ENCODE assay signal across 8 cellular contexts in the genomic region with DNA sequence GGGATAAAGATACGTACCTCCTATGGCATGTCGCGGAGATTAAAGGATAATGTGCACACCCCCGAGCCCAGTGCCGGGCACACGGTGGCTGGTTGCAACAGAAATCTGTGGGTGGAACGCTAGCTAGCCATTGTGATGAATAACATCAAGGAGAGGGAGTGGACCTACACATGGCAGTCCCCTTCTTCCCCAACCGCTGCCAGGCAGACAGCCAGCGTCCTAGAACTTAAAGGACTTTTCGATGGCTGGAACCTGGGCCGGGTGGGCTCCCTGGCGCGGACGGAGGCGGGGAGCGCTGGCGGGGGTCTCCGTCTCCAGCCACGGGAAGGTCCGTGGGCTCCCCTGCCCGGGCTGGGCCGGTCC. TPM values are rescaled to one million over a fixed set of nuclear protein-coding genes. Genes with fewer than 3 reads are reported as not detected.
DNase-seq lines count a peak whose midpoint lies in the region; ATAC-seq and TF ChIP-seq lines count a peak whose summit lies in the region.

No MANE protein-coding gene starts in this region.

- no peak for TF ChIP-seq EP300 in Ishikawa (IDR thresholded peaks at IDR 0.05; ENCODE audit: borderline replicate concordance)

- no peaks in the 10 kb centered on the region for H3K9me3 Mint-ChIP-seq in Caco-2 (ENCODE audit: unreplicated experiment)

- DNase-seq in Caco-2 (peak in 1 of 2 experiments; percentile 9), coronary artery (ENCODE audit: low spot score) (no peak), OCI-M2 (lab: John Stamatoyannopoulos, UW; ENCODE audit: unreplicated experiment) (no peak)
- DNase-seq in activated CD4-positive, alpha-beta T cell treated with anti-CD3 and anti-CD28 coated beads for 4 hours, result no peak

- H3K27me3 ChIP-seq in Caco-2 (replicated peaks; ENCODE audit: control insufficient read depth, insufficient read depth, low read length), result no peaks in the 10 kb centered on the region
- peaks cover 27% of the 10 kb centered on the region in 2 donors for H3K27me3 ChIP-seq in mucosa of rectum (ENCODE audit: control insufficient read depth in 2 of 2, insufficient read depth in 2 of 2, low read length in 2 of 2)

- no peak for TF ChIP-seq RAD21 in Ishikawa (IDR thresholded peaks at IDR 0.05; ENCODE audit: low read depth)

- H3K4me3 ChIP-seq in Caco-2 (ENCODE audit: low read depth, low read length), result peak overlapping the region; percentile 69
- peak overlapping the region; percentile 78 for H3K4me3 ChIP-seq in coronary artery
- peak overlapping the region; percentile 64 to 74 for H3K4me3 ChIP-seq in mucosa of rectum (ENCODE audit: low read length in 2 of 2)

- H3K36me3 ChIP-seq in Caco-2 (ENCODE audit: control insufficient read depth, insufficient read depth, low read length) (no peaks in the 10 kb centered on the region), mucosa of rectum (ENCODE audit: control insufficient read depth in 2 of 2, insufficient read depth in 2 of 2, low read length in 2 of 2) (no peaks in the 10 kb centered on the region)

- H3K9ac ChIP-seq in mucosa of rectum (ENCODE audit: low read depth in 1 of 2, low read length in 2 of 2), result peak overlapping the region in 1 of 2 donors; percentile 61

- H3K4me1 ChIP-seq in Caco-2 (no peaks in the 10 kb centered on the region), mucosa of rectum (ENCODE audit: control insufficient read depth in 2 of 2, insufficient read depth in 2 of 2, low read length in 2 of 2) (peaks cover 5 to 11% of the 10 kb centered on the region in 2 donors)

- no peaks in the 10 kb centered on the region for H3K27me3 Mint-ChIP-seq in Caco-2 (ENCODE audit: insufficient read depth, unreplicated experiment)

- H3K4me3 Mint-ChIP-seq in Caco-2 (ENCODE audit: unreplicated experiment), result peak overlapping the region; percentile 100

- H3K9me3 ChIP-seq in Caco-2 (no peaks in the 10 kb centered on the region), mucosa of rectum (ENCODE audit: control insufficient read depth in 2 of 2, low read length in 2 of 2) (no peaks in the 10 kb centered on the region)

- ATAC-seq in HG03139 (IDR thresholded peaks at IDR 0.05; ENCODE audit: unreplicated experiment) (no peak), HG03108 (IDR thresholded peaks at IDR 0.05; ENCODE audit: unreplicated experiment) (no peak)

- no peak overlapping the region for H3K27ac Mint-ChIP-seq in Caco-2 (ENCODE audit: unreplicated experiment)

- CTCF ChIA-PET in Caco-2 (lab: Charles Lee), result no interaction called here

- BruUV-seq in Caco-2 (replicated peaks; lab: Mats Ljungman, UMichigan), result no TSS peak

- POLR2A ChIA-PET in Caco-2 (lab: Charles Lee), result no interaction called here

- intact Hi-C loops in Caco-2 (cut with micrococcal nuclease; ENCODE audit: unreplicated experiment), result no loop called here

- peak overlapping the region; percentile 79 to 87 for H3K27ac ChIP-seq in coronary artery
- H3K27ac ChIP-seq in mucosa of rectum (ENCODE audit: low read depth in 2 of 2, low read length in 2 of 2), result no peak overlapping the region

- TF ChIP-seq CTCF in Caco-2 (IDR thresholded peaks at IDR 0.05; ENCODE audit: insufficient read depth in 1 of 2, low read depth in 1 of 2, low read length in 1 of 2, severe bottlenecking in 1 of 2, unreplicated experiment in 1 of 2) (no peak), coronary artery (IDR thresholded peaks at IDR 0.05) (no peak)

- peaks cover 7% of the 10 kb centered on the region for H3K4me1 Mint-ChIP-seq in Caco-2 (ENCODE audit: low read depth, unreplicated experiment)

- H3K36me3 Mint-ChIP-seq in Caco-2 (ENCODE audit: insufficient read depth, unreplicated experiment), result peaks cover 10% of the 10 kb centered on the region

TF ChIP-seq in Ishikawa, 13 proteins besides CTCF, POLR2A, EP300 and RAD21:
- TF ChIP-seq, protein P1, sequence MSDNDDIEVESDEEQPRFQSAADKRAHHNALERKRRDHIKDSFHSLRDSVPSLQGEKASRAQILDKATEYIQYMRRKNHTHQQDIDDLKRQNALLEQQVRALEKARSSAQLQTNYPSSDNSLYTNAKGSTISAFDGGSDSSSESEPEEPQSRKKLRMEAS (IDR thresholded peaks at IDR 0.05), result no peak
- TF ChIP-seq EGR1 (IDR thresholded peaks at IDR 0.05) (peak; percentile 39; the same call in 1 of the 2 replicates), ZBTB7A (IDR thresholded peaks at IDR 0.05; ENCODE audit: low read depth) (peak; percentile 84)
TF ChIP-seq in Ishikawa: peak in this region for 2.

RNA-seq across cellular contexts. Expression of gene CACHD1, which starts 0.3 kb away (rescaled TPM):
- 16.6 and 18.5 TPM in 2 replicates for total RNA-seq in Caco-2 (2022)

Comparison
In these comparisons a context has a peak if more than half of its experiments do, and no peak if none do; other contexts are left out.
1. H3K27ac ChIP-seq: peak in coronary artery (2 of 2); none in mucosa of rectum (0 of 2).
2. Peak in every context shown above with its lines, with median percentiles within 50 percentile points of each other: H3K4me3 ChIP-seq.